In the genomic region with DNA sequence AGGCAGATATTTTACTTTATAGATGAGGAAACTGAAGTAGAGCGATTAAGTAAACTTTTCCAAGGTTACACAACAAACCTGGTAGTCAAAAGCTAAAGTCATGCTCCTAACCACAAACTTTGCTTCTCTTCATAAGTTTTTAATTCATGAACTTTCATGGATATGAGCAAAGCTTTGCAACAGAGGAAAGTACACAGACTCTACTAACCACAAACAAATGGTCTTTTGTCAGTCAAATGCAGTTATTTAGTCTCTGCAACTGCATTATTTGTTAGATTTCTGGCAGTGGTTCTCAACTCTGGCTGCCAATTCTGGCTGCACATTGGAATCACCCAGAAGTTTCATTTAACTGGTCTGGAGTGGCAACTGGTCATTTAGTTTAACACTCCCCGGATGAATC, we compare ENCODE assay signal across 14 cellular contexts.
DNase-seq lines count a peak whose midpoint lies in the region; ATAC-seq and TF ChIP-seq lines count a peak whose summit lies in the region.
"Had no signal": no experiment of that assay in that cellular context is flagged by ENCODE, and none has a peak within 500 bp of the region (broad histone marks: within the 10 kb centered on the region; RNA-seq: fewer than 3 reads in every experiment).

No MANE protein-coding gene starts in this region.

- TF ChIP-seq CTCF in Calu3 (IDR thresholded peaks at IDR 0.05; ENCODE audit: unreplicated experiment), result no peak
- TF ChIP-seq CTCF in NB4 (IDR thresholded peaks at IDR 0.05; ENCODE audit: low read depth, low read length), result no peak
- no peak for TF ChIP-seq CTCF in cardiac fibroblast (IDR thresholded peaks at IDR 0.05; ENCODE audit: low read depth, low read length)
- TF ChIP-seq CTCF in CD4-positive, alpha-beta T cell (IDR thresholded peaks at IDR 0.05), result no peak

- intact Hi-C loops in Calu3 (cut with micrococcal nuclease; ENCODE audit: unreplicated experiment), result loop anchor here (10.0 kb wide), 1 partner anchor 184 kb away; a partner anchor contains a TSS
- intact Hi-C loops in CD4-positive, alpha-beta T cell (cut with DNase I, micrococcal nuclease), result loop anchor here in 1 of 2 experiments (10.0 kb wide), 1 partner anchor 726 kb away; a partner anchor contains a TSS

- H3K4me3 ChIP-seq in NB4 (ENCODE audit: low read depth, low read length) (no peak overlapping the region), cardiac fibroblast (replicated peaks in 1 of 2; ENCODE audit: low read depth in 2 of 2, low read length in 2 of 2) (no peak overlapping the region)
- H3K4me3 ChIP-seq: esophagus squamous epithelium had no signal

- H3K27ac ChIP-seq in CD4-positive, alpha-beta T cell (ENCODE audit: low read depth, low read length), result no peak overlapping the region
- H3K27ac ChIP-seq: esophagus squamous epithelium had no signal

- no peak overlapping the region for H3K4me3 Mint-ChIP-seq in Calu3 (ENCODE audit: low read depth, unreplicated experiment)
- H3K4me3 Mint-ChIP-seq in CD4-positive, alpha-beta T cell, result no peak overlapping the region
- H3K4me3 Mint-ChIP-seq: activated naive CD4-positive, alpha-beta T cell treated with anti-CD3 and anti-CD28 coated beads, Interleukin-2, amount 50 U/mL, for 24 hours had no signal

- no peaks in the 10 kb centered on the region for H3K36me3 Mint-ChIP-seq in Calu3 (ENCODE audit: insufficient read depth, unreplicated experiment)
- peaks cover 20% of the 10 kb centered on the region for H3K36me3 Mint-ChIP-seq in CD4-positive, alpha-beta T cell (ENCODE audit: low read depth)

- BruUV-seq in Calu3 (replicated peaks; lab: Mats Ljungman, UMichigan), result no TSS peak

- CTCF ChIA-PET in Calu3 (lab: Charles Lee), result interaction anchor here (1.0 kb wide), 1 partner anchor 9 kb away, joined by 3 read pairs; a partner anchor contains a TSS
- CTCF ChIA-PET in CD4-positive, alpha-beta T cell (lab: Charles Lee), result no interaction called here

- H3K9me3 Mint-ChIP-seq in Calu3 (ENCODE audit: low read depth, unreplicated experiment), result no peaks in the 10 kb centered on the region
- H3K9me3 Mint-ChIP-seq in CD4-positive, alpha-beta T cell, result no peaks in the 10 kb centered on the region
- H3K9me3 Mint-ChIP-seq: activated naive CD4-positive, alpha-beta T cell treated with anti-CD3 and anti-CD28 coated beads, Interleukin-2, amount 50 U/mL, for 24 hours had no signal

- H3K27ac Mint-ChIP-seq in Calu3 (ENCODE audit: unreplicated experiment), result peak overlapping the region; percentile 51
- H3K27ac Mint-ChIP-seq in CD4-positive, alpha-beta T cell, result no peak overlapping the region
- H3K27ac Mint-ChIP-seq: activated naive CD4-positive, alpha-beta T cell treated with anti-CD3 and anti-CD28 coated beads, Interleukin-2, amount 50 U/mL, for 24 hours had no signal

- H3K27me3 ChIP-seq in CD4-positive, alpha-beta T cell (ENCODE audit: control insufficient read depth, insufficient read depth, low read length), result no peaks in the 10 kb centered on the region
- H3K27me3 ChIP-seq: esophagus squamous epithelium had no signal

- POLR2A ChIA-PET in CD4-positive, alpha-beta T cell (lab: Charles Lee), result interaction anchor here (1.5 kb wide), 1 partner anchor 9 kb away, joined by 6 read pairs; a partner anchor contains a TSS

- H3K9me3 ChIP-seq in CD4-positive, alpha-beta T cell (ENCODE audit: control insufficient read depth, low read length), result no peaks in the 10 kb centered on the region
- H3K9me3 ChIP-seq: esophagus squamous epithelium had no signal

- ATAC-seq in HG03025 (IDR thresholded peaks at IDR 0.05; ENCODE audit: low FRiP score, unreplicated experiment), result no peak
- no peak for ATAC-seq in CD4-positive, alpha-beta T cell (ENCODE audit: poor library complexity)
- ATAC-seq: activated CD4-positive, CD25-positive, alpha-beta regulatory T cell treated with anti-CD3 and anti-CD28 coated beads, Interleukin-2, amount 50 U/mL, for 24 hours had no signal

- DNase-seq in Calu3 (peak; percentile 9), NB4 (ENCODE audit: low read depth) (peak; percentile 85), cardiac fibroblast (ENCODE audit: low read depth in 2 of 2) (peak; percentile 67 to 82), myocyte (ENCODE audit: low read depth) (peak; percentile 71), SW480 (ENCODE audit: low spot score) (no peak), NCI-H2029 treated with DMSO at 0.1 percent for 48 hours (lab: John Stamatoyannopoulos, UW) (no peak)
- no peak for DNase-seq in CD4-positive, alpha-beta T cell
- DNase-seq: EL; esophagus squamous epithelium; NCI-H774; stimulated activated CD4-positive, alpha-beta T cell treated with anti-CD3 and anti-CD28 coated beads, Interleukin-4, amount 100 ng/mL, for 1 hour had no signal

- H3K4me1 Mint-ChIP-seq in Calu3 (ENCODE audit: low read depth, unreplicated experiment), result peaks cover 10% of the 10 kb centered on the region
- H3K4me1 Mint-ChIP-seq in CD4-positive, alpha-beta T cell (ENCODE audit: low read depth), result peaks cover 65% of the 10 kb centered on the region

- TF ChIP-seq POLR2A in NB4 (IDR thresholded peaks at IDR 0.05; ENCODE audit: extremely low read depth, insufficient read length), result no peak

- no peaks in the 10 kb centered on the region for H3K27me3 Mint-ChIP-seq in Calu3 (ENCODE audit: unreplicated experiment)
- no peaks in the 10 kb centered on the region for H3K27me3 Mint-ChIP-seq in CD4-positive, alpha-beta T cell
- H3K27me3 Mint-ChIP-seq: activated naive CD4-positive, alpha-beta T cell treated with anti-CD3 and anti-CD28 coated beads, Interleukin-2, amount 50 U/mL, for 24 hours had no signal

Comparison
In these comparisons a context has a peak if more than half of its experiments do, and no peak if none do; other contexts are left out.
1. DNase-seq: peak in Calu3 (single experiment), NB4 (single experiment), cardiac fibroblast (2 of 2) and myocyte (single experiment); none in SW480 (single experiment), NCI-H2029 treated with DMSO at 0.1 percent for 48 hours (single experiment) and CD4-positive, alpha-beta T cell (0 of 10).